In the genomic region with DNA sequence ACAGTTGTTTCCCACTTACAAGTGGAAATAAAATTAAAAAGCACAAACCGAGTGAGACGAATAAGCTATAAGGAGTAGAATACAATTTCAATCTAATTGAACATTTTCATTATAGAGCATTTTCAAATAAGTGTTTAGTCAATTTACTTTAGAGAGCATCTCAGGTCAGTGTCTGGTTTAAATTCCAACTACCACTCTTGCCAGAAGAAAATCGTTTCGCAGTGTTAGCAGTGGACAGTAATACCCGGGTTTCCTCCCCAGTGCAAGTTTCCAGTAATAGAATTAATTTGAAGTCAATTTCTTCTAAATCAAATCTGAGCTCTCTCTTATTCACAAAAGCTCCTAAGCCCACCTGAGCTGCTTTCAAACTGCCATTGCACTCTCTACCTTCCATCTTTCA, we compare ENCODE assay signal across 1 cellular context.
TF ChIP-seq lines count a peak whose summit lies in the region.

No MANE protein-coding gene starts in this region.

TF ChIP-seq in IMR-90, 13 proteins besides CTCF, POLR2A, EP300 and RAD21:
- TF ChIP-seq, protein P1, sequence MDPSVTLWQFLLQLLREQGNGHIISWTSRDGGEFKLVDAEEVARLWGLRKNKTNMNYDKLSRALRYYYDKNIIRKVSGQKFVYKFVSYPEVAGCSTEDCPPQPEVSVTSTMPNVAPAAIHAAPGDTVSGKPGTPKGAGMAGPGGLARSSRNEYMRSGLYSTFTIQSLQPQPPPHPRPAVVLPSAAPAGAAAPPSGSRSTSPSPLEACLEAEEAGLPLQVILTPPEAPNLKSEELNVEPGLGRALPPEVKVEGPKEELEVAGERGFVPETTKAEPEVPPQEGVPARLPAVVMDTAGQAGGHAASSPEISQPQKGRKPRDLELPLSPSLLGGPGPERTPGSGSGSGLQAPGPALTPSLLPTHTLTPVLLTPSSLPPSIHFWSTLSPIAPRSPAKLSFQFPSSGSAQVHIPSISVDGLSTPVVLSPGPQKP (IDR thresholded peaks at IDR 0.05; ENCODE audit: borderline replicate concordance, low read depth, low read length), result no peak
- TF ChIP-seq CEBPB (IDR thresholded peaks at IDR 0.05; ENCODE audit: low read depth, low read length) (no peak), CHD1 (IDR thresholded peaks at IDR 0.05; ENCODE audit: low read depth, low read length) (no peak), FOS (IDR thresholded peaks at IDR 0.05; ENCODE audit: low read depth, low read length) (no peak), RFX5 (IDR thresholded peaks at IDR 0.05; ENCODE audit: low read depth, low read length) (no peak), RCOR1 (IDR thresholded peaks at IDR 0.05; ENCODE audit: insufficient replicate concordance, low read length) (no peak), BHLHE40 (IDR thresholded peaks at IDR 0.05; ENCODE audit: low read depth, low read length) (no peak), MAFK (IDR thresholded peaks at IDR 0.05; ENCODE audit: low read depth, low read length) (no peak), MAZ (IDR thresholded peaks at IDR 0.05; ENCODE audit: borderline replicate concordance, low read depth, low read length) (no peak), NFE2L2 (IDR thresholded peaks at IDR 0.05; ENCODE audit: low read depth, low read length) (no peak)
- TF ChIP-seq, protein P2, sequence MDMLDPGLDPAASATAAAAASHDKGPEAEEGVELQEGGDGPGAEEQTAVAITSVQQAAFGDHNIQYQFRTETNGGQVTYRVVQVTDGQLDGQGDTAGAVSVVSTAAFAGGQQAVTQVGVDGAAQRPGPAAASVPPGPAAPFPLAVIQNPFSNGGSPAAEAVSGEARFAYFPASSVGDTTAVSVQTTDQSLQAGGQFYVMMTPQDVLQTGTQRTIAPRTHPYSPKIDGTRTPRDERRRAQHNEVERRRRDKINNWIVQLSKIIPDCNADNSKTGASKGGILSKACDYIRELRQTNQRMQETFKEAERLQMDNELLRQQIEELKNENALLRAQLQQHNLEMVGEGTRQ (IDR thresholded peaks at IDR 0.05; ENCODE audit: low read depth, low read length), result no peak
TF ChIP-seq in IMR-90: peak in this region for 0.
